In genomic region chr10:124916098-124916584, GRCh38 we compare ENCODE assay signal across 8 cellular contexts. TPM values are rescaled to one million over a fixed set of nuclear protein-coding genes. Genes with fewer than 3 reads are reported as not detected.
DNase-seq lines count a peak whose midpoint lies in the region; ATAC-seq and TF ChIP-seq lines count a peak whose summit lies in the region.

No MANE protein-coding gene starts in this region.

- H3K9me3 ChIP-seq in body of pancreas (no peaks in the 10 kb centered on the region), left lung (no peaks in the 10 kb centered on the region), testis (no peaks in the 10 kb centered on the region)

- DNase-seq in activated naive CD4-positive, alpha-beta T cell treated with anti-CD3 and anti-CD28 coated beads for 36 hours = no peak
- no peak for DNase-seq in activated naive CD4-positive, alpha-beta T cell treated with anti-CD3 and anti-CD28 coated beads, Interleukin-2, amount 50 U/mL, for 16 hours
- DNase-seq in M059J (ENCODE audit: low read depth) (peak; percentile 9), body of pancreas (peak in 1 of 4 donors; percentile 7), left lung (no peak), testis (no peak)
- no peak for DNase-seq in activated CD4-positive, alpha-beta T cell treated with anti-CD3 and anti-CD28 coated beads, Interleukin-2, amount 50 U/mL, for 1 hour

- H3K4me1 Mint-ChIP-seq in activated naive CD4-positive, alpha-beta T cell treated with anti-CD3 and anti-CD28 coated beads for 36 hours (ENCODE audit: low read depth) = peaks cover 35% of the 10 kb centered on the region

- H3K27ac ChIP-seq in body of pancreas (peak overlapping the region; percentile 95 to 98 (median 98)), left lung (peak overlapping the region; percentile 97), testis (peak overlapping the region; percentile 97 to 100)

- peaks cover 1% of the 10 kb centered on the region for H3K36me3 Mint-ChIP-seq in activated naive CD4-positive, alpha-beta T cell treated with anti-CD3 and anti-CD28 coated beads for 36 hours (ENCODE audit: low read depth)

- TF ChIP-seq POLR2A in body of pancreas (IDR thresholded peaks at IDR 0.05) (no peak), testis (IDR thresholded peaks at IDR 0.05) (no peak)

- intact Hi-C loops in activated naive CD4-positive, alpha-beta T cell treated with anti-CD3 and anti-CD28 coated beads for 36 hours (cut with micrococcal nuclease) = loop anchor here (1.0 to 5.0 kb wide), 7 partner anchors 114 to 1764 kb away; partner anchors contain the start of genes BCCIP, BUB3, EDRF1 and LHPP
- intact Hi-C loops in body of pancreas (cut with DNase I) = no loop called here
- intact Hi-C loops in left lung (cut with DNase I) = no loop called here
- intact Hi-C loops in testis (cut with DNase I; ENCODE audit: low total_unique reads) = loop anchor here (10.0 kb wide), 1 partner anchor 139 kb away; no protein-coding TSS in a partner anchor

- ATAC-seq in body of pancreas = peak; percentile 1
- ATAC-seq in left lung = peak; percentile 16
- ATAC-seq in HG03460 (IDR thresholded peaks at IDR 0.05; ENCODE audit: unreplicated experiment) = no peak

- WGBS in body of pancreas, 2 donors = 1 to 4% methylated on average over 12 to 13 of the region's 13 CpGs
- 3% methylated on average over 13 of the region's 13 CpGs for WGBS in testis, 2 donors

- no peaks in the 10 kb centered on the region for H3K27me3 Mint-ChIP-seq in activated naive CD4-positive, alpha-beta T cell treated with anti-CD3 and anti-CD28 coated beads for 36 hours (ENCODE audit: low read depth)

- H3K27me3 ChIP-seq in body of pancreas (no peaks in the 10 kb centered on the region), left lung (no peaks in the 10 kb centered on the region), testis (no peaks in the 10 kb centered on the region)

- TF ChIP-seq CTCF in body of pancreas (IDR thresholded peaks at IDR 0.05) = no peak
- no peak for TF ChIP-seq CTCF in left lung (IDR thresholded peaks at IDR 0.05)
- TF ChIP-seq CTCF in testis (IDR thresholded peaks at IDR 0.05) = no peak

- H3K4me1 ChIP-seq in body of pancreas (peaks cover 32% of the 10 kb centered on the region), left lung (peaks cover 10 to 54% of the 10 kb centered on the region in 2 donors), testis (peaks cover 27% of the 10 kb centered on the region)

- CTCF ChIA-PET in activated naive CD4-positive, alpha-beta T cell treated with anti-CD3 and anti-CD28 coated beads for 36 hours (lab: Charles Lee) = interaction anchor here (0.6 kb wide), 1 partner anchor 499 kb away, joined by 3 read pairs; no protein-coding TSS in a partner anchor

- H3K4me3 Mint-ChIP-seq in activated naive CD4-positive, alpha-beta T cell treated with anti-CD3 and anti-CD28 coated beads for 36 hours = peak overlapping the region; percentile 83

- H3K36me3 ChIP-seq in body of pancreas (replicated peaks in 1 of 2; ENCODE audit: insufficient read depth in 1 of 2, low read depth in 2 of 2) = no peaks in the 10 kb centered on the region
- H3K36me3 ChIP-seq in left lung = no peaks in the 10 kb centered on the region
- no peaks in the 10 kb centered on the region for H3K36me3 ChIP-seq in testis (ENCODE audit: low read depth, missing control alignments)

- peak overlapping the region; percentile 85 for H3K27ac Mint-ChIP-seq in activated naive CD4-positive, alpha-beta T cell treated with anti-CD3 and anti-CD28 coated beads for 36 hours

- H3K4me3 ChIP-seq in body of pancreas (peak overlapping the region; percentile 23 to 25), left lung (peak overlapping the region; percentile 75 to 76), testis (peak overlapping the region; percentile 83 to 94)

- no peaks in the 10 kb centered on the region for H3K9me3 Mint-ChIP-seq in activated naive CD4-positive, alpha-beta T cell treated with anti-CD3 and anti-CD28 coated beads for 36 hours

RNA-seq across cellular contexts. Expression of gene ZRANB1, which starts 25.8 kb away (rescaled TPM):
- 10 to 100 TPM; 10.1 to 10.8 TPM for total RNA-seq in activated naive CD4-positive, alpha-beta T cell treated with anti-CD3 and anti-CD28 coated beads for 36 hours
- 14.2 and 17.1 TPM in 2 replicates for total RNA-seq in M059J (2014; rRNA removed; shearing (Covaris generic))
- total RNA-seq in body of pancreas (10 to 100 TPM; 12.2 to 21.1 TPM), left lung (10 to 100 TPM; 15.3 to 15.5 TPM), testis (10 to 100 TPM; 38.7 to 46.7 TPM)
- polyA plus RNA-seq in testis (ENCODE audit: insufficient read depth, low read depth, low replicate concordance) = 37.9 TPM

Comparison
In these comparisons a context has a peak if more than half of its experiments do, and no peak if none do; other contexts are left out.
1. H3K4me3 ChIP-seq: peak in every context shown above with its lines; median percentile 88 in testis; 76 in left lung; 24 in body of pancreas.
2. intact Hi-C loops: an anchor here in activated naive CD4-positive, alpha-beta T cell treated with anti-CD3 and anti-CD28 coated beads for 36 hours (1.0 to 5.0 kb wide) and testis (10.0 kb wide); none called in body of pancreas and left lung.